ENCODE assay signal across 9 cellular contexts in genomic region chr10:103241262-103242011, GRCh38. TPM values are rescaled to one million over a fixed set of nuclear protein-coding genes. Genes with fewer than 3 reads are reported as not detected.
DNase-seq lines count a peak whose midpoint lies in the region; ATAC-seq and TF ChIP-seq lines count a peak whose summit lies in the region.
"Had no signal": no experiment of that assay in that cellular context is flagged by ENCODE, and none has a peak within 500 bp of the region (broad histone marks: within the 10 kb centered on the region; RNA-seq: fewer than 3 reads in every experiment).

No MANE protein-coding gene starts in this region.

- intact Hi-C loops in left ventricle myocardium superior (cut with micrococcal nuclease) (loop anchor here (5.0 to 10.0 kb wide), 2 partner anchors 137 to 324 kb away; partner anchors contain the start of gene CNNM2), gastrocnemius medialis (cut with DNase I; ENCODE audit: low total_unique reads) (loop anchor here (5.0 kb wide), 2 partner anchors 129 to 529 kb away; partner anchors contain the start of genes ARL3 and SFXN2)

- H3K4me3 ChIP-seq in ACC112 (ENCODE audit: low read depth, low read length) (peak overlapping the region; percentile 41; the same call in 1 of the 2 replicates), gastrocnemius medialis (peak overlapping the region in 2 of 4 donors; percentile 6 to 17)

- no peaks in the 10 kb centered on the region for H3K9me3 Mint-ChIP-seq in WTC11
- H3K9me3 Mint-ChIP-seq: activated naive CD4-positive, alpha-beta T cell treated with anti-CD3 and anti-CD28 coated beads, Interleukin-2, amount 50 U/mL, for 24 hours had no signal

- H3K27me3 ChIP-seq in ACC112 (ENCODE audit: insufficient read depth, low read length): no peaks in the 10 kb centered on the region
- no peaks in the 10 kb centered on the region for H3K27me3 ChIP-seq in gastrocnemius medialis

- H3K4me1 ChIP-seq in ACC112 (ENCODE audit: control insufficient read depth, insufficient read depth, low read length, unreplicated experiment) (peaks cover 19% of the 10 kb centered on the region), gastrocnemius medialis (peaks cover 19 to 25% of the 10 kb centered on the region in 2 donors)

- H3K27ac Mint-ChIP-seq in WTC11: peak overlapping the region; percentile 38
- H3K27ac Mint-ChIP-seq: activated naive CD4-positive, alpha-beta T cell treated with anti-CD3 and anti-CD28 coated beads, Interleukin-2, amount 50 U/mL, for 24 hours had no signal

- H2AFZ ChIP-seq in ACC112 (ENCODE audit: low read length, unreplicated experiment): peak overlapping the region; percentile 96

- CTCF ChIA-PET in WTC11 (lab: Charles Lee): interaction anchor here (0.6 to 1.8 kb wide), 5 partner anchors 45 to 324 kb away, joined by 3 to 6 read pairs (median 3); partner anchors contain the start of genes CNNM2 and NT5C2

- DNase-seq in HK-2 (ENCODE audit: unreplicated experiment) (peak; percentile 80), WTC11 (ENCODE audit: low spot score) (no peak), left ventricle myocardium superior (no peak), gastrocnemius medialis (peak; percentile 37 to 71), NCI-H1417 treated with DMSO at 0.1 percent for 48 hours (lab: John Stamatoyannopoulos, UW) (no peak), activated gamma-delta T cell (lab: John Stamatoyannopoulos, UW) (no peak)

- POLR2A ChIA-PET in WTC11 (lab: Charles Lee): interaction anchor here (1.2 kb wide), 1 partner anchor 49 kb away, joined by 3 read pairs; the partner anchor contains the start of gene NT5C2

- H3K36me3 ChIP-seq in ACC112 (ENCODE audit: insufficient read depth, low read length): no peaks in the 10 kb centered on the region
- no peaks in the 10 kb centered on the region for H3K36me3 ChIP-seq in gastrocnemius medialis

- H3K27ac ChIP-seq in ACC112 (ENCODE audit: low read depth, low read length) (peak overlapping the region; percentile 71), gastrocnemius medialis (peak overlapping the region; percentile 84 to 93 (median 88))

- H3K9me3 ChIP-seq in gastrocnemius medialis: no peaks in the 10 kb centered on the region

- H3K27me3 Mint-ChIP-seq in WTC11 (ENCODE audit: low read depth): no peaks in the 10 kb centered on the region
- H3K27me3 Mint-ChIP-seq: activated naive CD4-positive, alpha-beta T cell treated with anti-CD3 and anti-CD28 coated beads, Interleukin-2, amount 50 U/mL, for 24 hours had no signal

- peaks cover 28% of the 10 kb centered on the region for H3K4me1 Mint-ChIP-seq in WTC11

- in situ Hi-C loops in gastrocnemius medialis (cut with MboI; ENCODE audit: low sequenced_read_pairs in 4 of 4): loop anchor here (5.0 to 25.0 kb wide), 5 partner anchors 129 to 517 kb away; partner anchors contain the start of genes CNNM2 (in 4 of the 4) and WBP1L (in 2 of the 4)

- no peaks in the 10 kb centered on the region for H3K36me3 Mint-ChIP-seq in WTC11
- H3K36me3 Mint-ChIP-seq: activated naive CD4-positive, alpha-beta T cell treated with anti-CD3 and anti-CD28 coated beads, Interleukin-2, amount 50 U/mL, for 24 hours had no signal

- TF ChIP-seq CTCF in WTC11 (IDR thresholded peaks at IDR 0.05): no peak
- TF ChIP-seq CTCF in gastrocnemius medialis (IDR thresholded peaks at IDR 0.05 in 4 of 5, conservative IDR thresholded peaks at IDR 0.05 in 1 of 5): no peak

- no peaks in the 10 kb centered on the region for H3K79me2 ChIP-seq in ACC112 (ENCODE audit: control insufficient read depth, insufficient read depth, low read length, unreplicated experiment)

- TF ChIP-seq POLR2A in gastrocnemius medialis (IDR thresholded peaks at IDR 0.05): peak in 1 of 2 donors; percentile 16

- H3K4me3 Mint-ChIP-seq in WTC11: no peak overlapping the region
- H3K4me3 Mint-ChIP-seq: activated naive CD4-positive, alpha-beta T cell treated with anti-CD3 and anti-CD28 coated beads, Interleukin-2, amount 50 U/mL, for 24 hours had no signal

- ATAC-seq in WTC11 (peak; percentile 26), left ventricle myocardium superior (peak; percentile 25), gastrocnemius medialis (peak; percentile 86), HG03097 (IDR thresholded peaks at IDR 0.05; ENCODE audit: low FRiP score, unreplicated experiment) (no peak)

TF ChIP-seq in WTC11, 78 proteins besides CTCF, POLR2A, EP300 and RAD21:
- TF ChIP-seq CREM (CRISPR knock-in tag; IDR thresholded peaks at IDR 0.05): no peak
- TF ChIP-seq, protein P1, sequence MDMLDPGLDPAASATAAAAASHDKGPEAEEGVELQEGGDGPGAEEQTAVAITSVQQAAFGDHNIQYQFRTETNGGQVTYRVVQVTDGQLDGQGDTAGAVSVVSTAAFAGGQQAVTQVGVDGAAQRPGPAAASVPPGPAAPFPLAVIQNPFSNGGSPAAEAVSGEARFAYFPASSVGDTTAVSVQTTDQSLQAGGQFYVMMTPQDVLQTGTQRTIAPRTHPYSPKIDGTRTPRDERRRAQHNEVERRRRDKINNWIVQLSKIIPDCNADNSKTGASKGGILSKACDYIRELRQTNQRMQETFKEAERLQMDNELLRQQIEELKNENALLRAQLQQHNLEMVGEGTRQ (CRISPR knock-in tag; IDR thresholded peaks at IDR 0.05): 0 out of 2 replicates have a peak, but pooled peaks have one; percentile 20

RNA-seq across cellular contexts. Expression of gene RPEL1, which starts 4.2 kb away (rescaled TPM):
- 0.09 TPM in 1 of 3 replicates, not detected in the others for total RNA-seq in WTC11 (2021)
- not detected for total RNA-seq in left ventricle myocardium superior
- not detected for total RNA-seq in gastrocnemius medialis

RNA-seq across cellular contexts. Expression of gene INA, which starts 35.5 kb away (rescaled TPM):
- total RNA-seq in WTC11 (2021): 16.6 to 20.3 TPM (median 17.3 TPM) in 3 replicates
- total RNA-seq in left ventricle myocardium superior: not detected
- total RNA-seq in gastrocnemius medialis: under 1 TPM in 1 of 4 donors, not detected in 3; 0.24 TPM

RNA-seq across cellular contexts. Expression of gene NT5C2, which starts 48.4 kb away (rescaled TPM):
- 67.5 to 76.1 TPM (median 72.3 TPM) in 3 replicates for total RNA-seq in WTC11 (2021)
- total RNA-seq in left ventricle myocardium superior: 39.3 TPM
- total RNA-seq in gastrocnemius medialis: 10 to 100 TPM; 33.5 to 53.2 (median 35.3) TPM

Comparison
In these comparisons a context has a peak if more than half of its experiments do, and no peak if none do; other contexts are left out.
1. DNase-seq: peak in HK-2 (single experiment) and gastrocnemius medialis (2 of 2); none in WTC11 (single experiment), left ventricle myocardium superior (single experiment), NCI-H1417 treated with DMSO at 0.1 percent for 48 hours (single experiment) and activated gamma-delta T cell (single experiment).
2. RNA of gene INA, which starts 35.5 kb away (total RNA-seq): 16.6 to 20.3 TPM in WTC11; not detected in left ventricle myocardium superior (single experiment) and 0.24 TPM in gastrocnemius medialis; every median in the first group is over 10 times any median in the second.